In genomic region chr5:17519508-17519907, GRCh38 we compare ENCODE assay signal across 7 cellular contexts. TPM values are rescaled to one million over a fixed set of nuclear protein-coding genes. Genes with fewer than 3 reads are reported as not detected.
"Had no signal": no experiment of that assay in that cellular context is flagged by ENCODE, and none has a peak within 500 bp of the region (broad histone marks: within the 10 kb centered on the region; RNA-seq: fewer than 3 reads in every experiment).

No MANE protein-coding gene starts in this region.

RNA-seq across cellular contexts. Expression of gene TAF11L3, which starts 1.3 kb away (rescaled TPM):
- total RNA-seq: GM23248, GM23338, H1, H4, H7, H9, HFFc6 had no signal

RNA-seq across cellular contexts. Expression of gene TAF11L4, which starts 2.1 kb away (rescaled TPM):
- total RNA-seq: GM23248, GM23338, H1, H4, H7, H9, HFFc6 had no signal

RNA-seq across cellular contexts. Expression of gene TAF11L5, which starts 5.5 kb away (rescaled TPM):
- total RNA-seq: GM23248, GM23338, H1, H4, H7, H9, HFFc6 had no signal

RNA-seq across cellular contexts. Expression of gene TAF11L6, which starts 9.0 kb away (rescaled TPM):
- total RNA-seq: GM23248, GM23338, H1, H4, H7, H9, HFFc6 had no signal

RNA-seq across cellular contexts. Expression of gene TAF11L2, which starts 21.5 kb away (rescaled TPM):
- total RNA-seq: GM23248, GM23338, H1, H4, H7, H9, HFFc6 had no signal
